7 cellular contexts compared by ENCODE assay signal in genomic region chr9:128828719-128829452, GRCh38.
DNase-seq lines count a peak whose midpoint lies in the region; ATAC-seq and TF ChIP-seq lines count a peak whose summit lies in the region.

No MANE protein-coding gene starts in this region.

- no peaks in the 10 kb centered on the region for H3K27me3 Mint-ChIP-seq in effector memory CD8-positive, alpha-beta T cell

- H3K27ac Mint-ChIP-seq in effector memory CD8-positive, alpha-beta T cell, result peak overlapping the region; percentile 96

- no peaks in the 10 kb centered on the region for H3K9me3 Mint-ChIP-seq in effector memory CD8-positive, alpha-beta T cell

- H3K27me3 ChIP-seq in neuron (ENCODE audit: insufficient read depth, low read length), result no peaks in the 10 kb centered on the region

- H3K4me1 ChIP-seq in neuron (ENCODE audit: insufficient read depth, low read length), result peaks cover 6% of the 10 kb centered on the region

- H3K4me3 Mint-ChIP-seq in effector memory CD8-positive, alpha-beta T cell, result peak overlapping the region; percentile 96 to 97

- no peak for TF ChIP-seq CTCF in LNCaP clone FGC (IDR thresholded peaks at IDR 0.05; ENCODE audit: control insufficient read depth, extremely low read depth, insufficient read depth)

- no peak overlapping the region for H2AFZ ChIP-seq in neuron (ENCODE audit: low read depth, low read length)

- DNase-seq in LNCaP clone FGC (ENCODE audit: low read depth) (no peak), AG20443 (ENCODE audit: low spot score) (no peak), T1000 (lab: John Stamatoyannopoulos, UW) (no peak)
- DNase-seq in effector memory CD8-positive, alpha-beta T cell, result no peak
- DNase-seq in activated CD4-positive, alpha-beta T cell treated with anti-CD3 and anti-CD28 coated beads, Interleukin-2, amount 50 U/mL, for 48 hours, result no peak

- H3K36me3 ChIP-seq in neuron (ENCODE audit: insufficient read depth, low read length), result peaks cover 34% of the 10 kb centered on the region

- ATAC-seq in GM19395 (IDR thresholded peaks at IDR 0.05; ENCODE audit: unreplicated experiment), result peak; percentile 5
- peak; percentile 11 for ATAC-seq in effector memory CD8-positive, alpha-beta T cell (replicated peaks)

- H3K9me3 ChIP-seq in neuron (ENCODE audit: low read length), result no peaks in the 10 kb centered on the region

- H3K4me1 Mint-ChIP-seq in effector memory CD8-positive, alpha-beta T cell (ENCODE audit: low read depth in 2 of 2), result peaks cover 9 to 19% of the 10 kb centered on the region in 2 donors

- peaks cover 26% of the 10 kb centered on the region for H3K36me3 Mint-ChIP-seq in effector memory CD8-positive, alpha-beta T cell (ENCODE audit: insufficient read depth)

- H3K4me3 ChIP-seq in LNCaP clone FGC (ENCODE audit: low read depth, low read length) (peak overlapping the region; percentile 80), neuron (ENCODE audit: low read length) (peak overlapping the region; percentile 78)
